ENCODE assay signal across 24 cellular contexts in genomic region chr4:7652906-7653305, GRCh38.
DNase-seq lines count a peak whose midpoint lies in the region; TF ChIP-seq lines count a peak whose summit lies in the region.
"Had no signal": no experiment of that assay in that cellular context is flagged by ENCODE, and none has a peak within 500 bp of the region (broad histone marks: within the 10 kb centered on the region; RNA-seq: fewer than 3 reads in every experiment).

No MANE protein-coding gene starts in this region.

- no peak overlapping the region for H3K4me2 ChIP-seq in neuronal stem cell (ENCODE audit: insufficient read depth, low read length, poor library complexity, severe bottlenecking)
- H3K4me2 ChIP-seq: hepatocyte had no signal

- H3K9me3 Mint-ChIP-seq in activated CD4-positive, alpha-beta memory T cell treated with anti-CD3 and anti-CD28 coated beads, Interleukin-2, amount 10 ng/mL, durations not matched to agents 7 days and 5 days = no peaks in the 10 kb centered on the region
- H3K9me3 Mint-ChIP-seq in activated CD4-positive, alpha-beta memory T cell treated with anti-CD3 and anti-CD28 coated beads for 36 hours = no peaks in the 10 kb centered on the region
- H3K9me3 Mint-ChIP-seq in CD14-positive monocyte (peaks cover 0 to 13% (median 6%) of the 10 kb centered on the region in 7 donors), chondrocyte (ENCODE audit: low read depth) (no peaks in the 10 kb centered on the region)
- H3K9me3 Mint-ChIP-seq: activated T-cell treated with anti-CD3 and anti-CD28 coated beads, Interleukin-2, amount 50 U/mL, for 4 hours; CD4-positive, alpha-beta memory T cell had no signal

- no peak overlapping the region for H4K8ac ChIP-seq in neuronal stem cell (ENCODE audit: low read depth, low read length)

- H3K9me3 ChIP-seq in neuronal stem cell (replicated peaks in 1 of 2; ENCODE audit: control insufficient read depth in 2 of 2, insufficient read depth in 1 of 2, low read depth in 1 of 2, low read length in 2 of 2) (no peaks in the 10 kb centered on the region), stomach (no peaks in the 10 kb centered on the region)
- H3K9me3 ChIP-seq: gastrocnemius medialis, neutrophil, sigmoid colon had no signal

- peak overlapping the region; percentile 15 for H3K18ac ChIP-seq in neuronal stem cell (ENCODE audit: low read length)

- WGBS in neuronal stem cell (ENCODE audit: extremely low coverage in 2 of 2, insufficient read length in 2 of 2, insufficient replicate concordance in 1 of 2), 2 donors = no CpG with 5 or more reads among the region's 3 CpGs
- WGBS in stomach, 5 donors = 53 to 78% (median 67%) methylated on average over 2 to 3 of the region's 3 CpGs

- H3K4me3 Mint-ChIP-seq in activated CD4-positive, alpha-beta memory T cell treated with anti-CD3 and anti-CD28 coated beads, Interleukin-2, amount 10 ng/mL, durations not matched to agents 7 days and 5 days = no peak overlapping the region
- H3K4me3 Mint-ChIP-seq in activated CD4-positive, alpha-beta memory T cell treated with anti-CD3 and anti-CD28 coated beads for 36 hours = no peak overlapping the region
- H3K4me3 Mint-ChIP-seq in CD14-positive monocyte = peak overlapping the region in 1 of 2 donors; percentile 26
- H3K4me3 Mint-ChIP-seq in chondrocyte (ENCODE audit: unreplicated experiment) = no peak overlapping the region
- H3K4me3 Mint-ChIP-seq: activated T-cell treated with anti-CD3 and anti-CD28 coated beads, Interleukin-2, amount 50 U/mL, for 4 hours; brain; CD4-positive, alpha-beta memory T cell; IgD-negative memory B cell had no signal

- H2AK5ac ChIP-seq in neuronal stem cell (ENCODE audit: low read depth, low read length) = peak overlapping the region; percentile 29

- H3K36me3 ChIP-seq in neuronal stem cell (replicated peaks in 1 of 2; ENCODE audit: control insufficient read depth in 2 of 2, insufficient read depth in 2 of 2, low read length in 2 of 2) = no peaks in the 10 kb centered on the region
- H3K36me3 ChIP-seq in stomach = no peaks in the 10 kb centered on the region
- H3K36me3 ChIP-seq: gastrocnemius medialis, neutrophil, sigmoid colon had no signal

- peak overlapping the region; percentile 70 for H3K27ac Mint-ChIP-seq in activated CD4-positive, alpha-beta memory T cell treated with anti-CD3 and anti-CD28 coated beads, Interleukin-2, amount 10 ng/mL, durations not matched to agents 7 days and 5 days
- no peak overlapping the region for H3K27ac Mint-ChIP-seq in activated CD4-positive, alpha-beta memory T cell treated with anti-CD3 and anti-CD28 coated beads for 36 hours
- H3K27ac Mint-ChIP-seq in CD14-positive monocyte (peak overlapping the region in 4 of 7 donors; percentile 56 to 98 (median 88)), chondrocyte (ENCODE audit: unreplicated experiment) (no peak overlapping the region)
- H3K27ac Mint-ChIP-seq: IgD-negative memory B cell had no signal

- H3K4ac ChIP-seq in neuronal stem cell (ENCODE audit: low read length) = no peak overlapping the region

- intact Hi-C loops in activated CD4-positive, alpha-beta memory T cell treated with anti-CD3 and anti-CD28 coated beads for 36 hours (cut with micrococcal nuclease) = no loop called here
- intact Hi-C loops in CD14-positive monocyte (cut with micrococcal nuclease) (loop anchor here in 1 of 2 donors (10.0 kb wide), 1 partner anchor 118 kb away; no protein-coding TSS in a partner anchor), stomach (cut with DNase I; ENCODE audit: low total_unique reads) (no loop called here)

- TF ChIP-seq EP300 in stomach (IDR thresholded peaks at IDR 0.05) = no peak

- H2BK5ac ChIP-seq in neuronal stem cell (ENCODE audit: low read length) = no peak overlapping the region

- H4K91ac ChIP-seq in neuronal stem cell (ENCODE audit: low read depth, low read length, poor library complexity) = no peak overlapping the region

- H3K4me1 Mint-ChIP-seq in activated CD4-positive, alpha-beta memory T cell treated with anti-CD3 and anti-CD28 coated beads, Interleukin-2, amount 10 ng/mL, durations not matched to agents 7 days and 5 days = peaks cover 57% of the 10 kb centered on the region
- peaks cover 28% of the 10 kb centered on the region for H3K4me1 Mint-ChIP-seq in activated CD4-positive, alpha-beta memory T cell treated with anti-CD3 and anti-CD28 coated beads for 36 hours (ENCODE audit: low read depth)
- H3K4me1 Mint-ChIP-seq in CD14-positive monocyte = peaks cover 77% of the 10 kb centered on the region
- peaks cover 36% of the 10 kb centered on the region for H3K4me1 Mint-ChIP-seq in chondrocyte (ENCODE audit: low read depth)

- H3K4me1 ChIP-seq in neuronal stem cell (ENCODE audit: control insufficient read depth in 2 of 2, insufficient read depth in 1 of 2, low read depth in 1 of 2, low read length in 2 of 2) (peaks cover 12 to 15% of the 10 kb centered on the region in 2 donors), stomach (peaks cover 0 to 55% (median 6%) of the 10 kb centered on the region in 4 donors)
- H3K4me1 ChIP-seq: gastrocnemius medialis had no signal

- no peak overlapping the region for H2BK120ac ChIP-seq in neuronal stem cell (ENCODE audit: low read depth, low read length)

- H2BK12ac ChIP-seq in neuronal stem cell (ENCODE audit: low read length) = no peak overlapping the region

- no peak overlapping the region for H2BK15ac ChIP-seq in neuronal stem cell (ENCODE audit: low read length)

- H3K27me3 ChIP-seq in neuronal stem cell (ENCODE audit: control insufficient read depth in 3 of 3, insufficient read depth in 3 of 3, low read depth in 1 of 3, low read length in 3 of 3) (peaks cover 0 to 42% (median 0%) of the 10 kb centered on the region in 3 experiments), stomach (peaks cover 0 to 38% (median 16%) of the 10 kb centered on the region in 3 donors)
- H3K27me3 ChIP-seq: gastrocnemius medialis, hepatocyte, sigmoid colon had no signal

- no peak for TF ChIP-seq POLR2A in stomach (IDR thresholded peaks at IDR 0.05)

- H3K14ac ChIP-seq in neuronal stem cell (ENCODE audit: low read length) = no peak overlapping the region

- peak overlapping the region; percentile 18 for H3K23ac ChIP-seq in neuronal stem cell (ENCODE audit: low read depth, low read length, poor library complexity)

- TF ChIP-seq CTCF in CD14-positive monocyte (IDR thresholded peaks at IDR 0.05) (no peak), chondrocyte (IDR thresholded peaks at IDR 0.05) (no peak), stomach (IDR thresholded peaks at IDR 0.05) (no peak)

- H3K27ac ChIP-seq in neuronal stem cell (replicated peaks; ENCODE audit: low read length) = no peak overlapping the region
- H3K27ac ChIP-seq in substantia nigra (ENCODE audit: low read depth, low read length, poor library complexity, severe bottlenecking) = no peak overlapping the region
- H3K27ac ChIP-seq in stomach = no peak overlapping the region
- H3K27ac ChIP-seq: gastrocnemius medialis, hepatocyte, neutrophil had no signal

- H3K36me3 Mint-ChIP-seq in activated CD4-positive, alpha-beta memory T cell treated with anti-CD3 and anti-CD28 coated beads, Interleukin-2, amount 10 ng/mL, durations not matched to agents 7 days and 5 days (ENCODE audit: low read depth) = peaks cover 7% of the 10 kb centered on the region
- H3K36me3 Mint-ChIP-seq in activated CD4-positive, alpha-beta memory T cell treated with anti-CD3 and anti-CD28 coated beads for 36 hours = no peaks in the 10 kb centered on the region
- peaks cover 14 to 20% of the 10 kb centered on the region in 2 donors for H3K36me3 Mint-ChIP-seq in CD14-positive monocyte
- no peaks in the 10 kb centered on the region for H3K36me3 Mint-ChIP-seq in chondrocyte (ENCODE audit: low read depth)
- H3K36me3 Mint-ChIP-seq: brain; CD4-positive, alpha-beta memory T cell; IgD-negative memory B cell had no signal

- H3K9ac ChIP-seq in neuronal stem cell (ENCODE audit: low read depth, low read length, poor library complexity) = no peak overlapping the region

- H3K79me1 ChIP-seq in neuronal stem cell (ENCODE audit: low read depth, low read length) = no peaks in the 10 kb centered on the region

- no peak overlapping the region for H3K4me3 ChIP-seq in neuronal stem cell (ENCODE audit: low read length in 2 of 2)
- no peak overlapping the region for H3K4me3 ChIP-seq in stomach
- H3K4me3 ChIP-seq: gastrocnemius medialis, hepatocyte, sigmoid colon had no signal

- no peak for DNase-seq in activated CD4-positive, alpha-beta memory T cell treated with anti-CD3 and anti-CD28 coated beads, Interleukin-2, amount 10 ng/mL, durations not matched to agents 7 days and 5 days
- DNase-seq in activated CD4-positive, alpha-beta memory T cell treated with anti-CD3 and anti-CD28 coated beads for 36 hours = no peak
- DNase-seq in CD14-positive monocyte (ENCODE audit: low spot score) (no peak), chondrocyte (ENCODE audit: low spot score) (peak; percentile 69), neuronal stem cell (ENCODE audit: low spot score) (no peak), AML-193 (lab: John Stamatoyannopoulos, UW) (no peak), substantia nigra (lab: John Stamatoyannopoulos, UW) (no peak), stomach (no peak)
- DNase-seq: activated T-cell treated with anti-CD3 and anti-CD28 coated beads, Interleukin-2, amount 50 U/mL, for 4 hours; CD4-positive, alpha-beta memory T cell; gastrocnemius medialis; GOT3; NCI-H1436; NCI-H2081; NCI-H2227 treated with DMSO at 0.1 percent for 48 hours; NCI-H526 treated with DMSO at 0.1 percent for 48 hours; PC-3; SHP77; sigmoid colon; stimulated activated CD4-positive, alpha-beta T cell treated with anti-CD3 and anti-CD28 coated beads, Interleukin-4, amount 100 ng/mL, for 24 hours had no signal

- CTCF ChIA-PET in activated CD4-positive, alpha-beta memory T cell treated with anti-CD3 and anti-CD28 coated beads, Interleukin-2, amount 10 ng/mL, durations not matched to agents 7 days and 5 days (lab: Charles Lee) = no interaction called here
- CTCF ChIA-PET in activated CD4-positive, alpha-beta memory T cell treated with anti-CD3 and anti-CD28 coated beads for 36 hours (lab: Charles Lee) = no interaction called here

- H2AFZ ChIP-seq in neuronal stem cell (ENCODE audit: low read length) = no peak overlapping the region
- H2AFZ ChIP-seq: hepatocyte had no signal

- POLR2A ChIA-PET in activated CD4-positive, alpha-beta memory T cell treated with anti-CD3 and anti-CD28 coated beads, Interleukin-2, amount 10 ng/mL, durations not matched to agents 7 days and 5 days (lab: Charles Lee) = interaction anchor here (1.0 to 1.1 kb wide), 2 partner anchors 10 to 15 kb away, joined by 4 to 5 read pairs; no protein-coding TSS in a partner anchor
- POLR2A ChIA-PET in activated CD4-positive, alpha-beta memory T cell treated with anti-CD3 and anti-CD28 coated beads for 36 hours (lab: Charles Lee) = no interaction called here

- H3K27me3 Mint-ChIP-seq in activated CD4-positive, alpha-beta memory T cell treated with anti-CD3 and anti-CD28 coated beads, Interleukin-2, amount 10 ng/mL, durations not matched to agents 7 days and 5 days = peaks cover 3% of the 10 kb centered on the region
- peaks cover 8% of the 10 kb centered on the region for H3K27me3 Mint-ChIP-seq in activated CD4-positive, alpha-beta memory T cell treated with anti-CD3 and anti-CD28 coated beads for 36 hours
- peaks cover 15 to 53% (median 32%) of the 10 kb centered on the region in 3 donors for H3K27me3 Mint-ChIP-seq in CD14-positive monocyte (ENCODE audit: low read depth in 3 of 3)
- peaks cover 7% of the 10 kb centered on the region for H3K27me3 Mint-ChIP-seq in chondrocyte (ENCODE audit: low read depth)

Comparison
In these comparisons a context has a peak if more than half of its experiments do, and no peak if none do; other contexts are left out.
1. H3K27ac Mint-ChIP-seq: peak in activated CD4-positive, alpha-beta memory T cell treated with anti-CD3 and anti-CD28 coated beads, Interleukin-2, amount 10 ng/mL, durations not matched to agents 7 days and 5 days (single experiment) and CD14-positive monocyte (4 of 7); none in activated CD4-positive, alpha-beta memory T cell treated with anti-CD3 and anti-CD28 coated beads for 36 hours (single experiment) and chondrocyte (single experiment).